ENCODE assay signal across 1 cellular context in genomic region chr1:145281037-145281727, GRCh38.
TF ChIP-seq lines count a peak whose summit lies in the region.

No MANE protein-coding gene starts in this region.

TF ChIP-seq in Ishikawa, 13 proteins besides CTCF, POLR2A, EP300 and RAD21 (continued from another document):
- TF ChIP-seq, protein P1, sequence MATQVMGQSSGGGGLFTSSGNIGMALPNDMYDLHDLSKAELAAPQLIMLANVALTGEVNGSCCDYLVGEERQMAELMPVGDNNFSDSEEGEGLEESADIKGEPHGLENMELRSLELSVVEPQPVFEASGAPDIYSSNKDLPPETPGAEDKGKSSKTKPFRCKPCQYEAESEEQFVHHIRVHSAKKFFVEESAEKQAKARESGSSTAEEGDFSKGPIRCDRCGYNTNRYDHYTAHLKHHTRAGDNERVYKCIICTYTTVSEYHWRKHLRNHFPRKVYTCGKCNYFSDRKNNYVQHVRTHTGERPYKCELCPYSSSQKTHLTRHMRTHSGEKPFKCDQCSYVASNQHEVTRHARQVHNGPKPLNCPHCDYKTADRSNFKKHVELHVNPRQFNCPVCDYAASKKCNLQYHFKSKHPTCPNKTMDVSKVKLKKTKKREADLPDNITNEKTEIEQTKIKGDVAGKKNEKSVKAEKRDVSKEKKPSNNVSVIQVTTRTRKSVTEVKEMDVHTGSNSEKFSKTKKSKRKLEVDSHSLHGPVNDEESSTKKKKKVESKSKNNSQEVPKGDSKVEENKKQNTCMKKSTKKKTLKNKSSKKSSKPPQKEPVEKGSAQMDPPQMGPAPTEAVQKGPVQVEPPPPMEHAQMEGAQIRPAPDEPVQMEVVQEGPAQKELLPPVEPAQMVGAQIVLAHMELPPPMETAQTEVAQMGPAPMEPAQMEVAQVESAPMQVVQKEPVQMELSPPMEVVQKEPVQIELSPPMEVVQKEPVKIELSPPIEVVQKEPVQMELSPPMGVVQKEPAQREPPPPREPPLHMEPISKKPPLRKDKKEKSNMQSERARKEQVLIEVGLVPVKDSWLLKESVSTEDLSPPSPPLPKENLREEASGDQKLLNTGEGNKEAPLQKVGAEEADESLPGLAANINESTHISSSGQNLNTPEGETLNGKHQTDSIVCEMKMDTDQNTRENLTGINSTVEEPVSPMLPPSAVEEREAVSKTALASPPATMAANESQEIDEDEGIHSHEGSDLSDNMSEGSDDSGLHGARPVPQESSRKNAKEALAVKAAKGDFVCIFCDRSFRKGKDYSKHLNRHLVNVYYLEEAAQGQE (IDR thresholded peaks at IDR 0.05; ENCODE audit: low read depth), result 0 out of 2 replicates have a peak, but pooled peaks have one; percentile 21
